In the genomic region with DNA sequence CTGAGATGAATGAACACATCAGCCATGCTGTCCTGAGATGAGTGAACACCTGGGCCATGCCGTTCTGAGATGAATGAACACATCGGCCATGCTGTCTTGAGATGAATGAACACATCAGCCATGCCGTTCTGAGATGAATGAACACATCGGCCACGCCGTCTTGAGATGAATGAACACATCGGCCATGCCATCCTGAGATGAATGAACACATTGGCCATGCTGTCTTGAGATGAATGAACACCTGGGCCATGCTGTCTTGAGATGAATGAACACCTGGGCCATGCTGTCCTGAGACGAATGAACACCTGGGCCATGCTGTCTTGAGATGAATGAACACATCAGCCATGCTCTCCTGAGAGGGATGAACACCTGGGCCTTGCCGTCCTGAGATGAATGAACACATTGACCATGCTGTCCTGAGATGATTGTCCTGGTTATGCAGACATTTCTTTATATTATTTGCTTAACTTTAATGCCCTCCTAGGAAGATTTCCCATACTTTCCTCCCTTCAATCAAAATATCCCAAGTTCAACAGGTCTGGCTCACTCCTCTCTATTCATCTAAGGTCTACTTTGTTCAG, we compare ENCODE assay signal across 27 cellular contexts. TPM values are rescaled to one million over a fixed set of nuclear protein-coding genes. Genes with fewer than 3 reads are reported as not detected.
DNase-seq lines count a peak whose midpoint lies in the region; ATAC-seq, FAIRE-seq and TF ChIP-seq lines count a peak whose summit lies in the region.
"Had no signal": no experiment of that assay in that cellular context is flagged by ENCODE, and none has a peak within 500 bp of the region (broad histone marks: within the 10 kb centered on the region; RNA-seq: fewer than 3 reads in every experiment).

No MANE protein-coding gene starts in this region.

- DNase-seq in activated T-cell treated with anti-CD3 and anti-CD28 coated beads, Interleukin-2, amount 50 U/mL, for 24 hours, result no peak
- DNase-seq in activated T-cell treated with anti-CD3 and anti-CD28 coated beads, Interleukin-2, amount 50 U/mL, for 1 hour, result no peak
- peak; percentile 21 for DNase-seq in GM12865 (ENCODE audit: low read depth)
- DNase-seq in MM.1S, result peak; percentile 30
- no peak for DNase-seq in GM12878 (ENCODE audit: low read depth, low spot score)
- DNase-seq in HAP-1 (ENCODE audit: low spot score in 2 of 2), result no peak
- no peak for DNase-seq in SK-N-DZ (ENCODE audit: low spot score)
- DNase-seq in NCI-H524 treated with DMSO at 0.1 percent for 48 hours (lab: John Stamatoyannopoulos, UW), result no peak
- DNase-seq: C1 segment of cervical spinal cord; CD4-positive, alpha-beta memory T cell; COR-L47; DMS53; GOT3; HCEC 1CT; Karpas-422; NCI-H1092 treated with DMSO at 0.1 percent for 48 hours; NCI-H1436; NCI-H187; NCI-H2081 treated with DMSO at 0.1 percent for 48 hours; NCI-H2171; NCI-H345; NCI-H524; NCI-H774; PC-9; Right ventricle myocardium superior; RPMI8226 had no signal

- peaks cover 94% of the 10 kb centered on the region for H3K27me3 ChIP-seq in MM.1S (replicated peaks; ENCODE audit: insufficient read depth, low read length)
- H3K27me3 ChIP-seq in GM12878 (replicated peaks in 1 of 2; ENCODE audit: control insufficient read depth in 2 of 2, insufficient read depth in 2 of 2, low read length in 1 of 2), result no peaks in the 10 kb centered on the region; a peak in 2 of 4 replicates
- H3K27me3 ChIP-seq in HAP-1 (ENCODE audit: low read depth), result no peaks in the 10 kb centered on the region
- H3K27me3 ChIP-seq: SJSA1 had no signal

- RAD21 ChIA-PET in GM12878 (lab: Charles Lee; ENCODE audit: unreplicated experiment), result no interaction called here

- H3K4me3 Mint-ChIP-seq in activated T-cell treated with anti-CD3 and anti-CD28 coated beads, Interleukin-2, amount 50 U/mL, for 24 hours, result no peak overlapping the region
- H3K4me3 Mint-ChIP-seq: CD4-positive, alpha-beta memory T cell had no signal

- H3K79me2 ChIP-seq in MM.1S (ENCODE audit: low read length) (no peaks in the 10 kb centered on the region), GM12878 (ENCODE audit: control insufficient read depth, insufficient read depth, low read length) (no peaks in the 10 kb centered on the region)

- H3K27ac ChIP-seq in MM.1S (ENCODE audit: low read length) (no peak overlapping the region), GM12878 (ENCODE audit: control insufficient read depth, insufficient read depth) (no peak overlapping the region)
- H3K27ac ChIP-seq: PC-9, SJSA1 had no signal

- H3K4me2 ChIP-seq in MM.1S (ENCODE audit: low read depth, low read length) (no peak overlapping the region), GM12878 (ENCODE audit: control insufficient read depth, insufficient read depth) (no peak overlapping the region)
- H3K4me2 ChIP-seq: PC-9 had no signal

- H3K9ac ChIP-seq in MM.1S (ENCODE audit: low read length) (no peak overlapping the region), GM12878 (ENCODE audit: control insufficient read depth, insufficient read depth, low read length) (no peak overlapping the region)

- H3K36me3 Mint-ChIP-seq in activated T-cell treated with anti-CD3 and anti-CD28 coated beads, Interleukin-2, amount 50 U/mL, for 24 hours (ENCODE audit: low read depth), result no peaks in the 10 kb centered on the region
- H3K36me3 Mint-ChIP-seq: CD4-positive, alpha-beta memory T cell had no signal

- H2AFZ ChIP-seq in MM.1S (ENCODE audit: low read length) (no peak overlapping the region), GM12878 (ENCODE audit: control insufficient read depth, low read depth, low read length) (no peak overlapping the region)
- H2AFZ ChIP-seq: PC-9 had no signal

- H3K4me3 ChIP-seq in GM12865 (ENCODE audit: low read depth, low read length) (no peak overlapping the region), MM.1S (ENCODE audit: low read length) (no peak overlapping the region), GM12878 (no peak overlapping the region), HAP-1 (no peak overlapping the region)
- H3K4me3 ChIP-seq: PC-9, SJSA1 had no signal

- TF ChIP-seq POLR2A in GM12878 (IDR thresholded peaks at IDR 0.05; ENCODE audit: low read depth, low read length), result no peak

- peaks cover 7% of the 10 kb centered on the region for H3K27me3 Mint-ChIP-seq in activated T-cell treated with anti-CD3 and anti-CD28 coated beads, Interleukin-2, amount 50 U/mL, for 24 hours

- no peaks in the 10 kb centered on the region for H3K9me3 Mint-ChIP-seq in activated T-cell treated with anti-CD3 and anti-CD28 coated beads, Interleukin-2, amount 50 U/mL, for 24 hours
- H3K9me3 Mint-ChIP-seq: CD4-positive, alpha-beta memory T cell had no signal

- WGBS in GM12878 (ENCODE audit: insufficient coverage, insufficient replicate concordance, low lambda C conversion rate, missing lambda C conversion rate), result 1% methylated on average over 9 of the region's 9 CpGs

- SMC1A ChIA-PET in GM12878 (lab: Charles Lee; ENCODE audit: uncharacterized antibody, unreplicated experiment), result no interaction called here

- no peaks in the 10 kb centered on the region for H3F3A ChIP-seq in MM.1S (ENCODE audit: insufficient read depth, low read length)

- H4K20me1 ChIP-seq in MM.1S (ENCODE audit: insufficient read depth, low read length), result no peaks in the 10 kb centered on the region
- no peaks in the 10 kb centered on the region for H4K20me1 ChIP-seq in GM12878 (ENCODE audit: control insufficient read depth, insufficient read depth)

- POLR2A ChIA-PET in GM12878 (lab: Charles Lee), result no interaction called here

- intact Hi-C loops in GM12878 (cut with micrococcal nuclease; ENCODE audit: unreplicated experiment), result no loop called here

- ATAC-seq in GM12878, result no peak

- no peaks in the 10 kb centered on the region for H3K9me2 ChIP-seq in MM.1S (replicated peaks; ENCODE audit: insufficient read depth, low read length)

- in situ Hi-C loops in GM12878 (cut with MboI) (no loop called here), HAP-1 (cut with MboI; ENCODE audit: low sequenced_read_pairs) (no loop called here)

- no peaks in the 10 kb centered on the region for H3K9me3 ChIP-seq in MM.1S (replicated peaks; ENCODE audit: insufficient read depth, low read length)
- no peaks in the 10 kb centered on the region; the same call in 2 of the 3 replicates for H3K9me3 ChIP-seq in GM12878 (replicated peaks; ENCODE audit: control insufficient read depth, insufficient read depth, low read length)
- no peaks in the 10 kb centered on the region for H3K9me3 ChIP-seq in HAP-1
- H3K9me3 ChIP-seq: SJSA1 had no signal

- CTCF ChIA-PET in GM12878 (lab: Yijun Ruan, JAX), result no interaction called here

- no peak for TF ChIP-seq RAD21 in GM12878 (IDR thresholded peaks at IDR 0.05; ENCODE audit: insufficient read depth, low read depth, low read length)

- no peak for FAIRE-seq in GM12878 (lab: Jason Lieb, UNC)

- H3K4me1 ChIP-seq in MM.1S (ENCODE audit: low read length) (no peaks in the 10 kb centered on the region), GM12878 (ENCODE audit: control insufficient read depth, insufficient read depth, low read length) (no peaks in the 10 kb centered on the region), HAP-1 (no peaks in the 10 kb centered on the region)
- H3K4me1 ChIP-seq: SJSA1 had no signal

- H3K36me3 ChIP-seq in MM.1S (replicated peaks; ENCODE audit: insufficient read depth, low read length) (no peaks in the 10 kb centered on the region), GM12878 (ENCODE audit: control insufficient read depth in 2 of 2, insufficient read depth in 2 of 2, low read length in 1 of 2) (no peaks in the 10 kb centered on the region), HAP-1 (replicated peaks) (no peaks in the 10 kb centered on the region)
- H3K36me3 ChIP-seq: SJSA1 had no signal

- TF ChIP-seq EP300 in GM12878 (IDR thresholded peaks at IDR 0.05; ENCODE audit: borderline replicate concordance in 1 of 2, control insufficient read depth in 1 of 2, low read depth in 2 of 2, low read length in 2 of 2), result no peak

- BruUV-seq in GM12878 (replicated peaks; lab: Mats Ljungman, UMichigan), result no TSS peak

- peak overlapping the region; percentile 78 for H3K27ac Mint-ChIP-seq in activated T-cell treated with anti-CD3 and anti-CD28 coated beads, Interleukin-2, amount 50 U/mL, for 24 hours

- H3K4me1 Mint-ChIP-seq in activated T-cell treated with anti-CD3 and anti-CD28 coated beads, Interleukin-2, amount 50 U/mL, for 24 hours (ENCODE audit: low read depth), result peaks cover 17% of the 10 kb centered on the region

- TF ChIP-seq CTCF in GM12865 (IDR thresholded peaks at IDR 0.05; ENCODE audit: insufficient read depth, low read depth, low read length, missing control alignments) (no peak), MM.1S (IDR thresholded peaks at IDR 0.05; ENCODE audit: low read length) (no peak), GM12878 (IDR thresholded peaks at IDR 0.05 in 2 of 3, conservative IDR thresholded peaks at IDR 0.05 in 1 of 3; ENCODE audit: control insufficient read depth in 2 of 3, extremely low read depth in 1 of 3, insufficient read depth in 1 of 3, low read depth in 3 of 3, low read length in 3 of 3) (no peak)

TF ChIP-seq in GM12878, 131 proteins besides CTCF, POLR2A, EP300 and RAD21:
- no peak for TF ChIP-seq ATF7 (IDR thresholded peaks at IDR 0.05; ENCODE audit: low read depth)
- TF ChIP-seq TCF12 (IDR thresholded peaks at IDR 0.05; ENCODE audit: low read depth, low read length), result 0 out of 2 replicates have a peak, but pooled peaks have one; percentile 15

RNA-seq across cellular contexts. Expression of gene COL6A1, which starts 48.6 kb away (rescaled TPM):
- total RNA-seq in GM12878 (2013; cell fraction: nucleolus; rRNA removed), result 0.47 and 0.56 TPM in 2 replicates
- total RNA-seq in GM12878 (2014; rRNA removed) (not detected in 2 replicates), GM12878 (2014; rRNA removed; fragmentation: Illumina TruSeq; extraction: Trizol) (not detected in 2 replicates), GM12878 (2021) (1.1 and 1.3 TPM in 2 replicates)
- not detected for polyA plus RNA-seq in GM12878 (2011; ENCODE audit: low read depth)
- polyA plus RNA-seq in GM12878 (2011; rRNA removed) (not detected in 2 replicates), GM12878 (2014; fragmentation: Illumina TruSeq; extraction: Trizol) (not detected in 2 replicates), GM12878 (2014; fragmentation: Nextera tagmentation; extraction: Ambion mirVana) (not detected), GM12878 (2014; rRNA removed) (not detected in 2 replicates), GM12878 (2016; fragmentation: Nextera tagmentation; extraction: Ambion mirVana) (under 1 TPM; 0.12 to 0.20 TPM)
- 0.09 and 0.17 TPM in 2 replicates for polyA plus RNA-seq in GM12878 (2011; cell fraction: cytosol; rRNA removed)
- 0.99 and 1.0 TPM in 2 replicates for polyA plus RNA-seq in GM12878 (2011; cell fraction: nucleus; rRNA removed)
- 0.38 and 0.58 TPM in 2 replicates for polyA plus RNA-seq in GM12878 (2012)
- polyA minus RNA-seq in GM12878 (2011; rRNA and poly(A)+ RNA removed), result not detected in 2 replicates
- polyA minus RNA-seq in GM12878 (2011; cell fraction: cytosol; rRNA and poly(A)+ RNA removed), result not detected in 2 replicates
- 0.19 and 0.36 TPM in 2 replicates for polyA minus RNA-seq in GM12878 (2011; cell fraction: nucleus; rRNA and poly(A)+ RNA removed)
- polyA plus RNA-seq in SK-N-DZ (2014; cell fraction: cytosol; rRNA removed), result 58.6 and 64.7 TPM in 2 replicates
- 367 and 476 TPM in 2 replicates for polyA plus RNA-seq in SK-N-DZ (2014; cell fraction: nucleus; rRNA removed)

Comparison
In these comparisons a context has a peak if more than half of its experiments do, and no peak if none do; other contexts are left out.
1. DNase-seq: peak in GM12865 (single experiment) and MM.1S (single experiment); none in activated T-cell treated with anti-CD3 and anti-CD28 coated beads, Interleukin-2, amount 50 U/mL, for 24 hours (single experiment), activated T-cell treated with anti-CD3 and anti-CD28 coated beads, Interleukin-2, amount 50 U/mL, for 1 hour (single experiment), GM12878 (single experiment), HAP-1 (0 of 2), SK-N-DZ (single experiment) and NCI-H524 treated with DMSO at 0.1 percent for 48 hours (single experiment).